In the genomic region with DNA sequence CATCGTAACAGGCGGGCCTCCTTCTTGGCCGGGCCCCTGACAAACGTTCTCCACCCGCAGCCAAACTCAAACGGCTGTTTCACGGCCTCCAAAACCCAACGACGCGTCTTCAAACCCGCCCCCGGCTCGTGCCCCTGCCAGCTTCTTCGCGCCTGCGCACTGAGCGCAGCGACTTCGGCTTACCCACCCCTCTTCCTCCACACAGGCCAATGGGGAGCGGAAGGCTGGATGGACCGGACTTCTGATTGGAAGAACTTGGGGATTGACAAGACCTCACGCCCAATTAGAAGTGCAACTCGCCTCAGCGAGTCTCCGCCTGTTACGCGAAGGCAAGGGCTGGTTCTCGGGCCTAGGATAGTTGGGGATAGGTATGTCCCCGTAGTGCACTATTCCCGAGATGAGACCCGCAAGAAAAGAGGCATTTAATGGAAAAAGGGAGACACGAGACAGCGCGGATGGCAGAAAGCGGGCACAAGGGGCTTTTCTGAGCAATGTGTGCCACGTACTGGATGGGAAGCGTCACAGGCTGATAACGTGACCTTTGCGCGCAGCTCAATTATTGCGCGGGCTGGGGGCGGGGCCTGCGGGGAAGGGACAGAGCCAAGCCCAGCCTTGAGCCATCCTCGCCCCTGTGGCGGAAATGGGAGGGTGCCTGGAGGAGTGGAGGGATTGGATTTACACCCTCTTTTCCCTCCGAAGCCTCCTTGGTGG, we compare ENCODE assay signal across 8 cellular contexts. TPM values are rescaled to one million over a fixed set of nuclear protein-coding genes. Genes with fewer than 3 reads are reported as not detected.
DNase-seq lines count a peak whose midpoint lies in the region; ATAC-seq and TF ChIP-seq lines count a peak whose summit lies in the region.

A gene (minus strand): TSS at position 111 of the 711 bp plus-strand sequence. CDS start 108 bp downstream, at position 3.

- H3K27ac Mint-ChIP-seq in activated naive CD4-positive, alpha-beta T cell treated with anti-CD3 and anti-CD28 coated beads for 36 hours, result no peak within 1 kb of the TSS

- H3K27me3 ChIP-seq in gastroesophageal sphincter, result no peaks in the 10 kb centered on the region

- WGBS in gastroesophageal sphincter (ENCODE audit: low coverage in 1 of 2), 2 donors, result 0 to 1% methylated on average over 20 to 23 of the region's 47 CpGs

- H3K4me1 ChIP-seq in gastroesophageal sphincter, result peaks cover 0 to 45% (median 4%) of the 10 kb centered on the region in 3 donors

- TF ChIP-seq CTCF in NB4 (IDR thresholded peaks at IDR 0.05; ENCODE audit: low read depth, low read length), result no peak
- peak in 3 of 4 experiments; percentile 27 to 54 (median 53) for TF ChIP-seq CTCF in gastroesophageal sphincter (IDR thresholded peaks at IDR 0.05)

- TF ChIP-seq POLR2A in NB4 (IDR thresholded peaks at IDR 0.05; ENCODE audit: extremely low read depth, insufficient read length) (peak; percentile 20), gastroesophageal sphincter (IDR thresholded peaks at IDR 0.05) (peak; percentile 86 to 92)

- H3K9me3 Mint-ChIP-seq in activated naive CD4-positive, alpha-beta T cell treated with anti-CD3 and anti-CD28 coated beads for 36 hours, result no peaks in the 10 kb centered on the region

- peaks cover 2% of the 10 kb centered on the region for H3K36me3 Mint-ChIP-seq in activated naive CD4-positive, alpha-beta T cell treated with anti-CD3 and anti-CD28 coated beads for 36 hours (ENCODE audit: low read depth)

- no peaks in the 10 kb centered on the region for H3K9me3 ChIP-seq in gastroesophageal sphincter

- peak within 1 kb of the TSS; percentile 92 to 98 (median 96) for H3K27ac ChIP-seq in gastroesophageal sphincter

- H3K4me3 ChIP-seq in GM08714 (ENCODE audit: low read length) (peak within 1 kb of the TSS; percentile 91), NB4 (ENCODE audit: low read depth, low read length) (peak within 1 kb of the TSS; percentile 95), gastroesophageal sphincter (peak within 1 kb of the TSS; percentile 64 to 91)

- no peak for TF ChIP-seq EP300 in gastroesophageal sphincter (IDR thresholded peaks at IDR 0.05)

- peak; percentile 97 for ATAC-seq in HG02571 (IDR thresholded peaks at IDR 0.05; ENCODE audit: unreplicated experiment)
- ATAC-seq in gastroesophageal sphincter, result peak; percentile 98

- intact Hi-C loops in activated naive CD4-positive, alpha-beta T cell treated with anti-CD3 and anti-CD28 coated beads for 36 hours (cut with micrococcal nuclease), result loop anchor here (1.0 to 5.0 kb wide), 10 partner anchors 47 to 1491 kb away; a partner anchor contains a TSS

- H3K4me1 Mint-ChIP-seq in activated naive CD4-positive, alpha-beta T cell treated with anti-CD3 and anti-CD28 coated beads for 36 hours (ENCODE audit: low read depth), result peaks cover 25% of the 10 kb centered on the region

- no peaks in the 10 kb centered on the region for H3K36me3 ChIP-seq in gastroesophageal sphincter

- CTCF ChIA-PET in activated naive CD4-positive, alpha-beta T cell treated with anti-CD3 and anti-CD28 coated beads for 36 hours (lab: Charles Lee), result interaction anchor here (0.6 to 1.2 kb wide), 3 partner anchors 36 to 275 kb away, joined by 3 to 5 read pairs (median 4); no protein-coding TSS in a partner anchor

- H3K27me3 Mint-ChIP-seq in activated naive CD4-positive, alpha-beta T cell treated with anti-CD3 and anti-CD28 coated beads for 36 hours (ENCODE audit: low read depth), result peaks cover 8% of the 10 kb centered on the region

- peak; percentile 100 for DNase-seq in NB4 (ENCODE audit: low read depth)
- peak; percentile 99 for DNase-seq in SK-N-DZ (ENCODE audit: low spot score)
- DNase-seq in activated naive CD4-positive, alpha-beta T cell treated with anti-CD3 and anti-CD28 coated beads for 36 hours, result peak; percentile 98
- peak; percentile 100 for DNase-seq in non-pigmented ciliary epithelial cell (ENCODE audit: low read depth)
- DNase-seq in superior temporal gyrus (ENCODE audit: extremely low spot score), result peak; percentile 100

- no peak within 1 kb of the TSS for H3K4me3 Mint-ChIP-seq in activated naive CD4-positive, alpha-beta T cell treated with anti-CD3 and anti-CD28 coated beads for 36 hours

RNA-seq across cellular contexts. Expression of the gene that starts here (rescaled TPM):
- 49.3 and 50.3 TPM in 2 replicates for polyA plus RNA-seq in SK-N-DZ (2014; cell fraction: cytosol; rRNA removed)
- polyA plus RNA-seq in SK-N-DZ (2014; cell fraction: nucleus; rRNA removed), result 24.4 and 25.4 TPM in 2 replicates
- total RNA-seq in activated naive CD4-positive, alpha-beta T cell treated with anti-CD3 and anti-CD28 coated beads for 36 hours, result 10 to 100 TPM; 23.4 to 24.4 TPM
- 100 to 1,000 TPM; 143 to 234 (median 177) TPM for total RNA-seq in gastroesophageal sphincter

Comparison
In these comparisons a context has a peak if more than half of its experiments do, and no peak if none do; other contexts are left out.
1. Peak in every context shown above with its lines: DNase-seq, ATAC-seq, H3K4me3 ChIP-seq and H3K27ac ChIP-seq.
2. RNA of the gene that starts here (total RNA-seq): 143 to 234 TPM in gastroesophageal sphincter; 23.4 to 24.4 TPM in activated naive CD4-positive, alpha-beta T cell treated with anti-CD3 and anti-CD28 coated beads for 36 hours; every median in the first group is over 4 times any median in the second.